Comparison of ENCODE assay signal across 16 cellular contexts in genomic region chr12:124432376-124432775, GRCh38.
DNase-seq lines count a peak whose midpoint lies in the region; ATAC-seq, FAIRE-seq and TF ChIP-seq lines count a peak whose summit lies in the region.
"Had no signal": no experiment of that assay in that cellular context is flagged by ENCODE, and none has a peak within 500 bp of the region (broad histone marks: within the 10 kb centered on the region; RNA-seq: fewer than 3 reads in every experiment).

No MANE protein-coding gene starts in this region.

- CTCF ChIA-PET in RWPE1 (lab: Yijun Ruan, JAX) = no interaction called here

- no peaks in the 10 kb centered on the region for H3K27me3 Mint-ChIP-seq in effector memory CD8-positive, alpha-beta T cell
- no peaks in the 10 kb centered on the region for H3K27me3 Mint-ChIP-seq in memory B cell
- H3K27me3 Mint-ChIP-seq: activated CD4-positive, alpha-beta memory T cell treated with anti-CD3 and anti-CD28 coated beads for 36 hours; stimulated activated naive CD8-positive, alpha-beta T cell treated with anti-CD3 and anti-CD28 coated beads, Interleukin-15, amount 100 ng/mL, for 72 hours had no signal

- no peak for DNase-seq in RWPE1 (ENCODE audit: low spot score)
- no peak for DNase-seq in effector memory CD8-positive, alpha-beta T cell
- DNase-seq in memory B cell (ENCODE audit: low spot score in 2 of 2) = no peak
- no peak for DNase-seq in substantia nigra (lab: John Stamatoyannopoulos, UW)
- no peak for DNase-seq in HTR-8/SVneo (ENCODE audit: insufficient read length, low spot score)
- DNase-seq in GM19240 (ENCODE audit: insufficient read length, low spot score) = no peak
- no peak for DNase-seq in iPS-NIHi7 (ENCODE audit: extremely low spot score)
- no peak for DNase-seq in activated CD8-positive, alpha-beta memory T cell treated with anti-CD3 and anti-CD28 coated beads for 24 hours
- DNase-seq: activated CD4-positive, alpha-beta memory T cell treated with anti-CD3 and anti-CD28 coated beads for 36 hours; C1 segment of cervical spinal cord; Kasumi-1; NCI-H1436; stimulated activated naive CD8-positive, alpha-beta T cell treated with anti-CD3 and anti-CD28 coated beads, Interleukin-15, amount 100 ng/mL, for 72 hours had no signal

- ATAC-seq in effector memory CD8-positive, alpha-beta T cell (replicated peaks) = no peak
- ATAC-seq in memory B cell (ENCODE audit: low read depth) = no peak
- ATAC-seq: GM12878; stimulated activated naive CD8-positive, alpha-beta T cell treated with anti-CD3 and anti-CD28 coated beads, Interleukin-15, amount 100 ng/mL, for 72 hours had no signal

- no peak for FAIRE-seq in HTR-8/SVneo (lab: Jason Lieb, UNC)
- FAIRE-seq: GM12878 had no signal

- POLR2A ChIA-PET in RWPE1 (lab: Yijun Ruan, JAX; ENCODE audit: low non-redundant PET) = no interaction called here

- peaks cover 35 to 43% of the 10 kb centered on the region in 2 donors for H3K4me1 Mint-ChIP-seq in effector memory CD8-positive, alpha-beta T cell (ENCODE audit: low read depth in 2 of 2)
- H3K4me1 Mint-ChIP-seq in memory B cell = peaks cover 15% of the 10 kb centered on the region
- H3K4me1 Mint-ChIP-seq: stimulated activated naive CD8-positive, alpha-beta T cell treated with anti-CD3 and anti-CD28 coated beads, Interleukin-15, amount 100 ng/mL, for 72 hours had no signal

- peak overlapping the region; percentile 18 to 52 for H3K27ac Mint-ChIP-seq in effector memory CD8-positive, alpha-beta T cell
- peak overlapping the region; percentile 84 for H3K27ac Mint-ChIP-seq in memory B cell
- H3K27ac Mint-ChIP-seq: activated CD4-positive, alpha-beta memory T cell treated with anti-CD3 and anti-CD28 coated beads for 36 hours had no signal

- H3K27ac ChIP-seq in RWPE1 (peak overlapping the region; percentile 54), substantia nigra (ENCODE audit: low read depth, low read length, poor library complexity, severe bottlenecking) (peak overlapping the region; percentile 42)
- H3K27ac ChIP-seq: SK-N-MC had no signal

- H3K9me3 Mint-ChIP-seq in effector memory CD8-positive, alpha-beta T cell = no peaks in the 10 kb centered on the region
- H3K9me3 Mint-ChIP-seq in memory B cell = no peaks in the 10 kb centered on the region
- H3K9me3 Mint-ChIP-seq: neural crest cell had no signal

- peaks cover 36% of the 10 kb centered on the region for H3K36me3 Mint-ChIP-seq in effector memory CD8-positive, alpha-beta T cell (ENCODE audit: insufficient read depth)
- H3K36me3 Mint-ChIP-seq in memory B cell = peaks cover 5% of the 10 kb centered on the region

- TF ChIP-seq CTCF in RWPE1 (conservative IDR thresholded peaks at IDR 0.05; ENCODE audit: low read depth) = no peak

- no peak overlapping the region for H3K4me3 Mint-ChIP-seq in effector memory CD8-positive, alpha-beta T cell
- no peak overlapping the region for H3K4me3 Mint-ChIP-seq in memory B cell
- H3K4me3 Mint-ChIP-seq: activated CD4-positive, alpha-beta memory T cell treated with anti-CD3 and anti-CD28 coated beads for 36 hours; stimulated activated naive CD8-positive, alpha-beta T cell treated with anti-CD3 and anti-CD28 coated beads, Interleukin-15, amount 100 ng/mL, for 72 hours had no signal
